ENCODE assay signal across 1 cellular context in genomic region chr16:15482068-15482747, GRCh38.
TF ChIP-seq lines count a peak whose summit lies in the region.

No MANE protein-coding gene starts in this region.

TF ChIP-seq in HepG2, 621 proteins besides CTCF, POLR2A, EP300 and RAD21 (continued from another document and continues in another):
- TF ChIP-seq ZSCAN29 (CRISPR knock-in tag; conservative IDR thresholded peaks at IDR 0.05) (no peak; the same call in 1 of the 2 replicates), ZFP91 (CRISPR knock-in tag; IDR thresholded peaks at IDR 0.05; ENCODE audit: borderline replicate concordance) (peak; percentile 55), KDM5A (IDR thresholded peaks at IDR 0.05; ENCODE audit: borderline replicate concordance, low read length) (no peak), XBP1 (CRISPR knock-in tag; IDR thresholded peaks at IDR 0.05) (no peak), THAP9 (CRISPR knock-in tag; IDR thresholded peaks at IDR 0.05; ENCODE audit: borderline replicate concordance) (peak; percentile 58), E2F2 (CRISPR knock-in tag; IDR thresholded peaks at IDR 0.05; ENCODE audit: borderline replicate concordance) (no peak), ZNF670 (CRISPR knock-in tag; IDR thresholded peaks at IDR 0.05; ENCODE audit: borderline replicate concordance) (no peak; the same call in 1 of the 2 replicates), SP4 (CRISPR knock-in tag; IDR thresholded peaks at IDR 0.05) (no peak), ZNF816 (CRISPR knock-in tag; IDR thresholded peaks at IDR 0.05; ENCODE audit: borderline replicate concordance) (no peak), CSRNP1 (CRISPR knock-in tag; IDR thresholded peaks at IDR 0.05) (0 out of 2 replicates have a peak, but pooled peaks have one; percentile 54), TCF7 (IDR thresholded peaks at IDR 0.05; ENCODE audit: low read depth) (no peak), ZNF329 (CRISPR knock-in tag; IDR thresholded peaks at IDR 0.05; ENCODE audit: low read depth) (no peak), SIN3B (IDR thresholded peaks at IDR 0.05; ENCODE audit: low read length) (peak; percentile 24; the same call in 1 of the 2 replicates), SP5 (CRISPR knock-in tag; IDR thresholded peaks at IDR 0.05; ENCODE audit: borderline replicate concordance, low read depth) (no peak), ZNF891 (CRISPR knock-in tag; IDR thresholded peaks at IDR 0.05) (no peak), ZNF652 (CRISPR knock-in tag; IDR thresholded peaks at IDR 0.05; ENCODE audit: borderline replicate concordance, low read depth) (no peak), ZFP37 (CRISPR knock-in tag; IDR thresholded peaks at IDR 0.05; ENCODE audit: borderline replicate concordance) (0 out of 2 replicates have a peak, but pooled peaks have one; percentile 69), IRF1 (CRISPR knock-in tag; IDR thresholded peaks at IDR 0.05; ENCODE audit: low read depth) (no peak), ZNF597 (CRISPR knock-in tag; IDR thresholded peaks at IDR 0.05) (no peak), ZNF775 (CRISPR knock-in tag; IDR thresholded peaks at IDR 0.05; ENCODE audit: borderline replicate concordance) (no peak), FOXC1 (CRISPR knock-in tag; IDR thresholded peaks at IDR 0.05; ENCODE audit: borderline replicate concordance) (no peak; the same call in none of the 2 replicates), HNF1B (CRISPR knock-in tag; IDR thresholded peaks at IDR 0.05) (peak; percentile 84), BRD4 (CRISPR knock-in tag; IDR thresholded peaks at IDR 0.05) (no peak), CENPBD1 (CRISPR knock-in tag; IDR thresholded peaks at IDR 0.05; ENCODE audit: borderline replicate concordance, low read depth) (no peak), FOXA3 (CRISPR knock-in tag; IDR thresholded peaks at IDR 0.05) (peak; percentile 54), REPIN1 (CRISPR knock-in tag; IDR thresholded peaks at IDR 0.05; ENCODE audit: borderline replicate concordance, low read depth) (peak; percentile 82; the same call in 1 of the 2 replicates), GMEB2 (CRISPR knock-in tag; IDR thresholded peaks at IDR 0.05; ENCODE audit: low read depth) (no peak), ZSCAN12 (CRISPR knock-in tag; IDR thresholded peaks at IDR 0.05) (0 out of 2 replicates have a peak, but pooled peaks have one; percentile 37)
- TF ChIP-seq, protein P1, sequence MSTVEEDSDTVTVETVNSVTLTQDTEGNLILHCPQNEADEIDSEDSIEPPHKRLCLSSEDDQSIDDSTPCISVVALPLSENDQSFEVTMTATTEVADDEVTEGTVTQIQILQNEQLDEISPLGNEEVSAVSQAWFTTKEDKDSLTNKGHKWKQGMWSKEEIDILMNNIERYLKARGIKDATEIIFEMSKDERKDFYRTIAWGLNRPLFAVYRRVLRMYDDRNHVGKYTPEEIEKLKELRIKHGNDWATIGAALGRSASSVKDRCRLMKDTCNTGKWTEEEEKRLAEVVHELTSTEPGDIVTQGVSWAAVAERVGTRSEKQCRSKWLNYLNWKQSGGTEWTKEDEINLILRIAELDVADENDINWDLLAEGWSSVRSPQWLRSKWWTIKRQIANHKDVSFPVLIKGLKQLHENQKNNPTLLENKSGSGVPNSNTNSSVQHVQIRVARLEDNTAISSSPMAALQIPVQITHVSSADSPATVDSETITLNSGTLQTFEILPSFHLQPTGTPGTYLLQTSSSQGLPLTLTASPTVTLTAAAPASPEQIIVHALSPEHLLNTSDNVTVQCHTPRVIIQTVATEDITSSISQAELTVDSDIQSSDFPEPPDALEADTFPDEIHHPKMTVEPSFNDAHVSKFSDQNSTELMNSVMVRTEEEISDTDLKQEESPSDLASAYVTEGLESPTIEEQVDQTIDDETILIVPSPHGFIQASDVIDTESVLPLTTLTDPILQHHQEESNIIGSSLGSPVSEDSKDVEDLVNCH (CRISPR knock-in tag; IDR thresholded peaks at IDR 0.05) = no peak
- TF ChIP-seq, protein P2, sequence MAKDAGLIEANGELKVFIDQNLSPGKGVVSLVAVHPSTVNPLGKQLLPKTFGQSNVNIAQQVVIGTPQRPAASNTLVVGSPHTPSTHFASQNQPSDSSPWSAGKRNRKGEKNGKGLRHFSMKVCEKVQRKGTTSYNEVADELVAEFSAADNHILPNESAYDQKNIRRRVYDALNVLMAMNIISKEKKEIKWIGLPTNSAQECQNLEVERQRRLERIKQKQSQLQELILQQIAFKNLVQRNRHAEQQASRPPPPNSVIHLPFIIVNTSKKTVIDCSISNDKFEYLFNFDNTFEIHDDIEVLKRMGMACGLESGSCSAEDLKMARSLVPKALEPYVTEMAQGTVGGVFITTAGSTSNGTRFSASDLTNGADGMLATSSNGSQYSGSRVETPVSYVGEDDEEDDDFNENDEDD (CRISPR knock-in tag; IDR thresholded peaks at IDR 0.05; ENCODE audit: borderline replicate concordance) = peak; percentile 33; the same call in 1 of the 2 replicates
- TF ChIP-seq, protein P3, sequence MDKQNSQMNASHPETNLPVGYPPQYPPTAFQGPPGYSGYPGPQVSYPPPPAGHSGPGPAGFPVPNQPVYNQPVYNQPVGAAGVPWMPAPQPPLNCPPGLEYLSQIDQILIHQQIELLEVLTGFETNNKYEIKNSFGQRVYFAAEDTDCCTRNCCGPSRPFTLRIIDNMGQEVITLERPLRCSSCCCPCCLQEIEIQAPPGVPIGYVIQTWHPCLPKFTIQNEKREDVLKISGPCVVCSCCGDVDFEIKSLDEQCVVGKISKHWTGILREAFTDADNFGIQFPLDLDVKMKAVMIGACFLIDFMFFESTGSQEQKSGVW (CRISPR knock-in tag; IDR thresholded peaks at IDR 0.05; ENCODE audit: borderline replicate concordance) = no peak
- TF ChIP-seq, protein P4, sequence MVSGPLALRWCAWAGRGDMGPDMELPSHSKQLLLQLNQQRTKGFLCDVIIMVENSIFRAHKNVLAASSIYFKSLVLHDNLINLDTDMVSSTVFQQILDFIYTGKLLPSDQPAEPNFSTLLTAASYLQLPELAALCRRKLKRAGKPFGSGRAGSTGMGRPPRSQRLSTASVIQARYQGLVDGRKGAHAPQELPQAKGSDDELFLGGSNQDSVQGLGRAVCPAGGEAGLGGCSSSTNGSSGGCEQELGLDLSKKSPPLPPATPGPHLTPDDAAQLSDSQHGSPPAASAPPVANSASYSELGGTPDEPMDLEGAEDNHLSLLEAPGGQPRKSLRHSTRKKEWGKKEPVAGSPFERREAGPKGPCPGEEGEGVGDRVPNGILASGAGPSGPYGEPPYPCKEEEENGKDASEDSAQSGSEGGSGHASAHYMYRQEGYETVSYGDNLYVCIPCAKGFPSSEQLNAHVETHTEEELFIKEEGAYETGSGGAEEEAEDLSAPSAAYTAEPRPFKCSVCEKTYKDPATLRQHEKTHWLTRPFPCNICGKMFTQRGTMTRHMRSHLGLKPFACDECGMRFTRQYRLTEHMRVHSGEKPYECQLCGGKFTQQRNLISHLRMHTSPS (CRISPR knock-in tag; IDR thresholded peaks at IDR 0.05; ENCODE audit: low read depth) = peak; percentile 60; the same call in 1 of the 2 replicates
- TF ChIP-seq, protein P5, sequence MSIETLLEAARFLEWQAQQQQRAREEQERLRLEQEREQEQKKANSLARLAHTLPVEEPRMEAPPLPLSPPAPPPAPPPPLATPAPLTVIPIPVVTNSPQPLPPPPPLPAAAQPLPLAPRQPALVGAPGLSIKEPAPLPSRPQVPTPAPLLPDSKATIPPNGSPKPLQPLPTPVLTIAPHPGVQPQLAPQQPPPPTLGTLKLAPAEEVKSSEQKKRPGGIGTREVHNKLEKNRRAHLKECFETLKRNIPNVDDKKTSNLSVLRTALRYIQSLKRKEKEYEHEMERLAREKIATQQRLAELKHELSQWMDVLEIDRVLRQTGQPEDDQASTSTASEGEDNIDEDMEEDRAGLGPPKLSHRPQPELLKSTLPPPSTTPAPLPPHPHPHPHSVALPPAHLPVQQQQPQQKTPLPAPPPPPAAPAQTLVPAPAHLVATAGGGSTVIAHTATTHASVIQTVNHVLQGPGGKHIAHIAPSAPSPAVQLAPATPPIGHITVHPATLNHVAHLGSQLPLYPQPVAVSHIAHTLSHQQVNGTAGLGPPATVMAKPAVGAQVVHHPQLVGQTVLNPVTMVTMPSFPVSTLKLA (IDR thresholded peaks at IDR 0.05) = peak; percentile 41
